In genomic region chr2:62406573-62407043, GRCh38 we compare ENCODE assay signal across 1 cellular context.
TF ChIP-seq lines count a peak whose summit lies in the region.

No MANE protein-coding gene starts in this region.

TF ChIP-seq in HepG2, 621 proteins besides CTCF, POLR2A, EP300 and RAD21 (continued from another document and continues in another):
- TF ChIP-seq, protein P1, sequence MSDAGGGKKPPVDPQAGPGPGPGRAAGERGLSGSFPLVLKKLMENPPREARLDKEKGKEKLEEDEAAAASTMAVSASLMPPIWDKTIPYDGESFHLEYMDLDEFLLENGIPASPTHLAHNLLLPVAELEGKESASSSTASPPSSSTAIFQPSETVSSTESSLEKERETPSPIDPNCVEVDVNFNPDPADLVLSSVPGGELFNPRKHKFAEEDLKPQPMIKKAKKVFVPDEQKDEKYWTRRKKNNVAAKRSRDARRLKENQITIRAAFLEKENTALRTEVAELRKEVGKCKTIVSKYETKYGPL (CRISPR knock-in tag; IDR thresholded peaks at IDR 0.05): no peak
- TF ChIP-seq ZNF317 (CRISPR knock-in tag; IDR thresholded peaks at IDR 0.05) (0 out of 2 replicates have a peak, but pooled peaks have one; percentile 38), ZNF264 (CRISPR knock-in tag; IDR thresholded peaks at IDR 0.05) (no peak), KLF9 (CRISPR knock-in tag; IDR thresholded peaks at IDR 0.05; ENCODE audit: low read depth) (no peak), NR2F1 (CRISPR knock-in tag; IDR thresholded peaks at IDR 0.05) (peak in 1 of 2 experiments; percentile 35; a peak in 1 of 4 replicates), SAP130 (CRISPR knock-in tag; IDR thresholded peaks at IDR 0.05; ENCODE audit: low read depth) (peak; percentile 26; the same call in 1 of the 2 replicates), ARID5B (CRISPR knock-in tag; IDR thresholded peaks at IDR 0.05) (peak; percentile 31; the same call in 1 of the 2 replicates), FOXK2 (IDR thresholded peaks at IDR 0.05) (no peak), RARA (CRISPR knock-in tag; IDR thresholded peaks at IDR 0.05) (peak; percentile 71), DMAP1 (CRISPR knock-in tag; IDR thresholded peaks at IDR 0.05) (no peak), TRIM24 (CRISPR knock-in tag; IDR thresholded peaks at IDR 0.05) (no peak), TBL1XR1 (IDR thresholded peaks at IDR 0.05; ENCODE audit: borderline replicate concordance, low read length, partially characterized antibody) (no peak), DZIP1 (CRISPR knock-in tag; IDR thresholded peaks at IDR 0.05) (no peak), BRCA1 (CRISPR knock-in tag; IDR thresholded peaks at IDR 0.05) (no peak), ZKSCAN5 (CRISPR knock-in tag; IDR thresholded peaks at IDR 0.05) (no peak), ZNF225 (CRISPR knock-in tag; IDR thresholded peaks at IDR 0.05) (no peak), GABPB1 (CRISPR knock-in tag; IDR thresholded peaks at IDR 0.05) (no peak), MAFG (CRISPR knock-in tag; IDR thresholded peaks at IDR 0.05) (no peak), KLF15 (CRISPR knock-in tag; IDR thresholded peaks at IDR 0.05; ENCODE audit: borderline replicate concordance) (no peak), ZNF296 (CRISPR knock-in tag; conservative IDR thresholded peaks at IDR 0.05) (no peak), SP4 (CRISPR knock-in tag; IDR thresholded peaks at IDR 0.05) (no peak), SOX6 (IDR thresholded peaks at IDR 0.05) (no peak), SOX6 (CRISPR knock-in tag; IDR thresholded peaks at IDR 0.05) (peak; percentile 67), ZNF33B (CRISPR knock-in tag; IDR thresholded peaks at IDR 0.05) (no peak)
- TF ChIP-seq, protein P2, sequence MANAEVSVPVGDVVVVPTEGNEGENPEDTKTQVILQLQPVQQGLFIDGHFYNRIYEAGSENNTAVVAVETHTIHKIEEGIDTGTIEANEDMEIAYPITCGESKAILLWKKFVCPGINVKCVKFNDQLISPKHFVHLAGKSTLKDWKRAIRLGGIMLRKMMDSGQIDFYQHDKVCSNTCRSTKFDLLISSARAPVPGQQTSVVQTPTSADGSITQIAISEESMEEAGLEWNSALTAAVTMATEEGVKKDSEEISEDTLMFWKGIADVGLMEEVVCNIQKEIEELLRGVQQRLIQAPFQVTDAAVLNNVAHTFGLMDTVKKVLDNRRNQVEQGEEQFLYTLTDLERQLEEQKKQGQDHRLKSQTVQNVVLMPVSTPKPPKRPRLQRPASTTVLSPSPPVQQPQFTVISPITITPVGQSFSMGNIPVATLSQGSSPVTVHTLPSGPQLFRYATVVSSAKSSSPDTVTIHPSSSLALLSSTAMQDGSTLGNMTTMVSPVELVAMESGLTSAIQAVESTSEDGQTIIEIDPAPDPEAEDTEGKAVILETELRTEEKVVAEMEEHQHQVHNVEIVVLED (CRISPR knock-in tag; IDR thresholded peaks at IDR 0.05; ENCODE audit: borderline replicate concordance): no peak
- TF ChIP-seq, protein P3, sequence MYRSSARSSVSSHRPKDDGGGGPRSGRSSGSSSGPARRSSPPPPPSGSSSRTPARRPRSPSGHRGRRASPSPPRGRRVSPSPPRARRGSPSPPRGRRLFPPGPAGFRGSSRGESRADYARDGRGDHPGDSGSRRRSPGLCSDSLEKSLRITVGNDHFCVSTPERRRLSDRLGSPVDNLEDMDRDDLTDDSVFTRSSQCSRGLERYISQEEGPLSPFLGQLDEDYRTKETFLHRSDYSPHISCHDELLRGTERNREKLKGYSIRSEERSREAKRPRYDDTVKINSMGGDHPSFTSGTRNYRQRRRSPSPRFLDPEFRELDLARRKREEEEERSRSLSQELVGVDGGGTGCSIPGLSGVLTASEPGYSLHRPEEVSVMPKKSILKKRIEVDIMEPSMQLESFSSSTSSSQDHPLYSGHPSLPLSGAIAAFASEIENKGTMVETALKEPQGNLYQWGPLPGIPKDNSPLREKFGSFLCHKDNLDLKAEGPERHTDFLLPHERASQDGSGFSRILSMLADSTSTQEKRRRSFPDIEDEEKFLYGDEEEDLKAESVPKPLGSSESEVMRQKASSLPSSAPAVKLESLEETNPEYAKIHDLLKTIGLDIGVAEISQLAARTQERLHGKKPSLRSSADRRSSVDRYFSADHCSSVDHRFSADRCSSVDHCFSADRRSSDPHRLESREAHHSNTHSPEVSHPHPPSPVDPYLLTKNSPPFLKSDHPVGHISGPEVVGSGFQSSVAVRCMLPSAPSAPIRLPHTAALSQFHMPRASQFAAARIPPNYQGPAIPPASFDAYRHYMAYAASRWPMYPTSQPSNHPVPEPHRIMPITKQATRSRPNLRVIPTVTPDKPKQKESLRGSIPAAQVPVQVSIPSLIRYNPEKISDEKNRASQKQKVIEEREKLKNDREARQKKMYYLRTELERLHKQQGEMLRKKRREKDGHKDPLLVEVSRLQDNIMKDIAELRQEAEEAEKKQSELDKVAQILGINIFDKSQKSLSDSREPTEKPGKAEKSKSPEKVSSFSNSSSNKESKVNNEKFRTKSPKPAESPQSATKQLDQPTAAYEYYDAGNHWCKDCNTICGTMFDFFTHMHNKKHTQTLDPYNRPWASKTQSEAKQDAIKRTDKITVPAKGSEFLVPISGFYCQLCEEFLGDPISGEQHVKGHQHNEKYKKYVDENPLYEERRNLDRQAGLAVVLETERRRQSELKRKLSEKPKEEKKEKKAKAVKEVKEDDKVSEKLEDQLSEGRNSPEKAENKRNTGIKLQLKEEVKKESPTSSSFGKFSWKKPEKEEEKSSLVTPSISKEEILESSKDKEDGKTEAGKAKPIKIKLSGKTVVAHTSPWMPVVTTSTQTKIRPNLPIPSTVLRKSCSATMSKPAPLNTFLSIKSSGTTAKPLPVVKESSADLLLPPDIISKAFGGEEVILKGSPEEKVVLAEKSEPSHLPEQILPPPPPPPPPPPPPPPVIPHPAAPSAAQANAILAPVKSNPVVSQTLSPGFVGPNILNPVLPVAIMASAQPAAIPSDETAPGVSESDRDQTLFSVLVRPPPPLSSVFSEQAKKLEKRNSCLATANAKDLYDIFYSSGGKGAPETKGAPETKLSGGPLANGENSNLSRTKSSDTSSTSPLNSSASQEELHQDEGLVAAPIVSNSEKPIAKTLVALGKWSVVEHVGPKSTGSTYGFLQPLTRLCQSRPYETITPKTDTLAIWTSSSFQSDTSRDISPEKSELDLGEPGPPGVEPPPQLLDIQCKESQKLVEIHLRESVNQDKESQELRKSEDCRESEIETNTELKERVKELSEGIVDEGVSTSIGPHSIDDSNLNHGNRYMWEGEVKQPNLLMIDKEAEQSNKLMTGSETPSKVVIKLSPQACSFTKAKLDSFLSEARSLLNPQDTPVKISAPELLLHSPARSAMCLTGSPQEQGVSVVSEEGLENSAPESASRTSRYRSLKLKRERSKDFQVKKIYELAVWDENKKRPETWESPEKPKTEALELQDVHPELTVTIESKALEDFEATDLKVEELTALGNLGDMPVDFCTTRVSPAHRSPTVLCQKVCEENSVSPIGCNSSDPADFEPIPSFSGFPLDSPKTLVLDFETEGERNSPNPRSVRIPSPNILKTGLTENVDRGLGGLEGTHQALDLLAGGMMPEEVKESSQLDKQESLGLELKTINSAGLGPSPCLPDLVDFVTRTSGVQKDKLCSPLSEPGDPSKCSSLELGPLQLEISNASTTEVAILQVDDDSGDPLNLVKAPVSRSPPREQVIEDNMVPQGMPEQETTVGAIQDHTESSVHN (CRISPR knock-in tag; IDR thresholded peaks at IDR 0.05): no peak
- TF ChIP-seq, protein P4, sequence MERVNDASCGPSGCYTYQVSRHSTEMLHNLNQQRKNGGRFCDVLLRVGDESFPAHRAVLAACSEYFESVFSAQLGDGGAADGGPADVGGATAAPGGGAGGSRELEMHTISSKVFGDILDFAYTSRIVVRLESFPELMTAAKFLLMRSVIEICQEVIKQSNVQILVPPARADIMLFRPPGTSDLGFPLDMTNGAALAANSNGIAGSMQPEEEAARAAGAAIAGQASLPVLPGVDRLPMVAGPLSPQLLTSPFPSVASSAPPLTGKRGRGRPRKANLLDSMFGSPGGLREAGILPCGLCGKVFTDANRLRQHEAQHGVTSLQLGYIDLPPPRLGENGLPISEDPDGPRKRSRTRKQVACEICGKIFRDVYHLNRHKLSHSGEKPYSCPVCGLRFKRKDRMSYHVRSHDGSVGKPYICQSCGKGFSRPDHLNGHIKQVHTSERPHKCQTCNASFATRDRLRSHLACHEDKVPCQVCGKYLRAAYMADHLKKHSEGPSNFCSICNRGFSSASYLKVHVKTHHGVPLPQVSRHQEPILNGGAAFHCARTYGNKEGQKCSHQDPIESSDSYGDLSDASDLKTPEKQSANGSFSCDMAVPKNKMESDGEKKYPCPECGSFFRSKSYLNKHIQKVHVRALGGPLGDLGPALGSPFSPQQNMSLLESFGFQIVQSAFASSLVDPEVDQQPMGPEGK (CRISPR knock-in tag; IDR thresholded peaks at IDR 0.05): no peak
- TF ChIP-seq, protein P5, sequence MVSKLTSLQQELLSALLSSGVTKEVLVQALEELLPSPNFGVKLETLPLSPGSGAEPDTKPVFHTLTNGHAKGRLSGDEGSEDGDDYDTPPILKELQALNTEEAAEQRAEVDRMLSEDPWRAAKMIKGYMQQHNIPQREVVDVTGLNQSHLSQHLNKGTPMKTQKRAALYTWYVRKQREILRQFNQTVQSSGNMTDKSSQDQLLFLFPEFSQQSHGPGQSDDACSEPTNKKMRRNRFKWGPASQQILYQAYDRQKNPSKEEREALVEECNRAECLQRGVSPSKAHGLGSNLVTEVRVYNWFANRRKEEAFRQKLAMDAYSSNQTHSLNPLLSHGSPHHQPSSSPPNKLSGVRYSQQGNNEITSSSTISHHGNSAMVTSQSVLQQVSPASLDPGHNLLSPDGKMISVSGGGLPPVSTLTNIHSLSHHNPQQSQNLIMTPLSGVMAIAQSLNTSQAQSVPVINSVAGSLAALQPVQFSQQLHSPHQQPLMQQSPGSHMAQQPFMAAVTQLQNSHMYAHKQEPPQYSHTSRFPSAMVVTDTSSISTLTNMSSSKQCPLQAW (CRISPR knock-in tag; IDR thresholded peaks at IDR 0.05): peak; percentile 82
- TF ChIP-seq, protein P6, sequence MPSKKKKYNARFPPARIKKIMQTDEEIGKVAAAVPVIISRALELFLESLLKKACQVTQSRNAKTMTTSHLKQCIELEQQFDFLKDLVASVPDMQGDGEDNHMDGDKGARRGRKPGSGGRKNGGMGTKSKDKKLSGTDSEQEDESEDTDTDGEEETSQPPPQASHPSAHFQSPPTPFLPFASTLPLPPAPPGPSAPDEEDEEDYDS (CRISPR knock-in tag; IDR thresholded peaks at IDR 0.05): 0 out of 2 replicates have a peak, but pooled peaks have one; percentile 13
- TF ChIP-seq, protein P7, sequence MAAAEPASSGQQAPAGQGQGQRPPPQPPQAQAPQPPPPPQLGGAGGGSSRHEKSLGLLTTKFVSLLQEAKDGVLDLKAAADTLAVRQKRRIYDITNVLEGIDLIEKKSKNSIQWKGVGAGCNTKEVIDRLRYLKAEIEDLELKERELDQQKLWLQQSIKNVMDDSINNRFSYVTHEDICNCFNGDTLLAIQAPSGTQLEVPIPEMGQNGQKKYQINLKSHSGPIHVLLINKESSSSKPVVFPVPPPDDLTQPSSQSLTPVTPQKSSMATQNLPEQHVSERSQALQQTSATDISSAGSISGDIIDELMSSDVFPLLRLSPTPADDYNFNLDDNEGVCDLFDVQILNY (CRISPR knock-in tag; conservative IDR thresholded peaks at IDR 0.05): no peak
- TF ChIP-seq, protein P8, sequence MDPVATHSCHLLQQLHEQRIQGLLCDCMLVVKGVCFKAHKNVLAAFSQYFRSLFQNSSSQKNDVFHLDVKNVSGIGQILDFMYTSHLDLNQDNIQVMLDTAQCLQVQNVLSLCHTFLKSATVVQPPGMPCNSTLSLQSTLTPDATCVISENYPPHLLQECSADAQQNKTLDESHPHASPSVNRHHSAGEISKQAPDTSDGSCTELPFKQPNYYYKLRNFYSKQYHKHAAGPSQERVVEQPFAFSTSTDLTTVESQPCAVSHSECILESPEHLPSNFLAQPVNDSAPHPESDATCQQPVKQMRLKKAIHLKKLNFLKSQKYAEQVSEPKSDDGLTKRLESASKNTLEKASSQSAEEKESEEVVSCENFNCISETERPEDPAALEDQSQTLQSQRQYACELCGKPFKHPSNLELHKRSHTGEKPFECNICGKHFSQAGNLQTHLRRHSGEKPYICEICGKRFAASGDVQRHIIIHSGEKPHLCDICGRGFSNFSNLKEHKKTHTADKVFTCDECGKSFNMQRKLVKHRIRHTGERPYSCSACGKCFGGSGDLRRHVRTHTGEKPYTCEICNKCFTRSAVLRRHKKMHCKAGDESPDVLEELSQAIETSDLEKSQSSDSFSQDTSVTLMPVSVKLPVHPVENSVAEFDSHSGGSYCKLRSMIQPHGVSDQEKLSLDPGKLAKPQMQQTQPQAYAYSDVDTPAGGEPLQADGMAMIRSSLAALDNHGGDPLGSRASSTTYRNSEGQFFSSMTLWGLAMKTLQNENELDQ (CRISPR knock-in tag; IDR thresholded peaks at IDR 0.05; ENCODE audit: borderline replicate concordance): no peak
